ENCODE assay signal across 15 cellular contexts in the genomic region with DNA sequence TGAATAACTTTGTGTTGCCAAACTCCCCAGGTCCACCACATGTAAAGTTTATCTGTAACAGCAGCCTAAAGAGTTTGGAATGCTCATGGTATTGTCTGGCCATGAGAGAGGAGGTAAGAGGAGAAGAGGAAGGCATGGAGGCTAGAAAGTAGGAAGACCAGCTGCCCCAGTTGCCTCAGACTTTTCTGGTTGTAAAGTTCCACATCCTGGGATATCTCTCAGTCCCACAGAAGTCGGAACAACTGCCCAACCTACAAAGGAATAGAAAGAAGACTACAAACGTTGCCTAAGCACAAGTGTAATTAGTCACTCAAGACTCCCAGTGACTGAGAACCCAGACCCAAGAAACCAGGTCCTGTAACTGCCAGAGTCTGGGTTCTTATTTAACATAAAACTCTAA. TPM values are rescaled to one million over a fixed set of nuclear protein-coding genes. Genes with fewer than 3 reads are reported as not detected.
DNase-seq lines count a peak whose midpoint lies in the region; ATAC-seq and TF ChIP-seq lines count a peak whose summit lies in the region.
"Had no signal": no experiment of that assay in that cellular context is flagged by ENCODE, and none has a peak within 500 bp of the region (broad histone marks: within the 10 kb centered on the region; RNA-seq: fewer than 3 reads in every experiment).

No MANE protein-coding gene starts in this region.

- in situ Hi-C loops in Panc1 (cut with HindIII; ENCODE audit: low pct_unique_long_range_greater_than_20kb, low sequenced_read_pairs), result no loop called here

- BruUV-seq in Panc1 (replicated peaks; lab: Mats Ljungman, UMichigan), result no TSS peak

- H3K4me1 ChIP-seq in CD8-positive, alpha-beta memory T cell (ENCODE audit: insufficient read depth, low read length), result peaks cover 8% of the 10 kb centered on the region
- H3K4me1 ChIP-seq in Panc1 (ENCODE audit: control insufficient read depth, insufficient read depth, low read length) (peaks cover 19% of the 10 kb centered on the region), esophagus muscularis mucosa (peaks cover 25 to 84% (median 77%) of the 10 kb centered on the region in 4 donors), prostate gland (replicated peaks) (peaks cover 21% of the 10 kb centered on the region)

- H3K27ac ChIP-seq in CD8-positive, alpha-beta memory T cell (ENCODE audit: low read depth, low read length), result peak overlapping the region; percentile 38
- H3K27ac ChIP-seq in Panc1 (ENCODE audit: low read length) (no peak overlapping the region), esophagus muscularis mucosa (replicated peaks in 1 of 4) (peak overlapping the region; percentile 81 to 85 (median 82)), prostate gland (peak overlapping the region; percentile 20 to 56)
- H3K27ac ChIP-seq: left ventricle myocardium inferior had no signal

- no peaks in the 10 kb centered on the region for H3K27me3 Mint-ChIP-seq in CD8-positive, alpha-beta memory T cell
- H3K27me3 Mint-ChIP-seq in natural killer cell (ENCODE audit: low read depth in 2 of 2), result no peaks in the 10 kb centered on the region
- H3K27me3 Mint-ChIP-seq: activated CD4-positive, alpha-beta memory T cell treated with anti-CD3 and anti-CD28 coated beads for 36 hours had no signal

- no peak for TF ChIP-seq EP300 in esophagus muscularis mucosa (IDR thresholded peaks at IDR 0.05)

- no peaks in the 10 kb centered on the region for H3K9me3 ChIP-seq in CD8-positive, alpha-beta memory T cell (ENCODE audit: low read length)
- no peaks in the 10 kb centered on the region for H3K9me3 ChIP-seq in Panc1 (ENCODE audit: control insufficient read depth, insufficient read depth, low read depth, low read length)
- no peaks in the 10 kb centered on the region for H3K9me3 ChIP-seq in esophagus muscularis mucosa
- H3K9me3 ChIP-seq in prostate gland, result no peaks in the 10 kb centered on the region
- H3K9me3 ChIP-seq: left ventricle myocardium inferior had no signal

- no peak overlapping the region for H3K4me3 Mint-ChIP-seq in CD8-positive, alpha-beta memory T cell
- H3K4me3 Mint-ChIP-seq in natural killer cell, result no peak overlapping the region
- H3K4me3 Mint-ChIP-seq: activated CD4-positive, alpha-beta memory T cell treated with anti-CD3 and anti-CD28 coated beads for 36 hours; CD14-positive monocyte had no signal

- H3K36me3 Mint-ChIP-seq in CD8-positive, alpha-beta memory T cell, result peaks cover 2 to 13% (median 8%) of the 10 kb centered on the region in 3 donors
- H3K36me3 Mint-ChIP-seq in natural killer cell, result no peaks in the 10 kb centered on the region

- no peaks in the 10 kb centered on the region for H3K36me3 ChIP-seq in CD8-positive, alpha-beta memory T cell (ENCODE audit: insufficient read depth, low read length)
- H3K36me3 ChIP-seq in Panc1 (ENCODE audit: control insufficient read depth, insufficient read depth, low read length) (no peaks in the 10 kb centered on the region), esophagus muscularis mucosa (no peaks in the 10 kb centered on the region), prostate gland (no peaks in the 10 kb centered on the region)
- H3K36me3 ChIP-seq: left ventricle myocardium inferior had no signal

- 38% methylated on average over 2 of the region's 2 CpGs for WGBS in esophagus muscularis mucosa
- 60% methylated on average over 2 of the region's 2 CpGs for WGBS in prostate gland

- TF ChIP-seq CTCF in Panc1 (IDR thresholded peaks at IDR 0.05) (no peak), esophagus muscularis mucosa (IDR thresholded peaks at IDR 0.05) (no peak), prostate gland (IDR thresholded peaks at IDR 0.05) (no peak), natural killer cell (IDR thresholded peaks at IDR 0.05) (no peak), GM10266 (IDR thresholded peaks at IDR 0.05; ENCODE audit: control insufficient read depth, insufficient read depth, low read depth, missing control alignments) (no peak)

- H3K4me3 ChIP-seq in CD8-positive, alpha-beta memory T cell (ENCODE audit: low read length), result no peak overlapping the region
- no peak overlapping the region for H3K4me3 ChIP-seq in Panc1 (ENCODE audit: low read depth in 2 of 2, low read length in 2 of 2)
- H3K4me3 ChIP-seq in esophagus muscularis mucosa, result no peak overlapping the region
- H3K4me3 ChIP-seq in prostate gland, result no peak overlapping the region
- H3K4me3 ChIP-seq: left ventricle myocardium inferior had no signal

- no peaks in the 10 kb centered on the region for H3K9me3 Mint-ChIP-seq in CD8-positive, alpha-beta memory T cell
- no peaks in the 10 kb centered on the region for H3K9me3 Mint-ChIP-seq in natural killer cell
- H3K9me3 Mint-ChIP-seq: activated CD4-positive, alpha-beta memory T cell treated with anti-CD3 and anti-CD28 coated beads for 36 hours; CD14-positive monocyte had no signal

- ATAC-seq in Panc1 (0 out of 2 replicates have a peak, but pooled peaks have one; percentile 11), natural killer cell (no peak)

- POLR2A ChIA-PET in CD8-positive, alpha-beta memory T cell (lab: Charles Lee), result no interaction called here
- POLR2A ChIA-PET in Panc1 (lab: Charles Lee), result no interaction called here

- H3K27ac Mint-ChIP-seq in CD8-positive, alpha-beta memory T cell, result peak overlapping the region in 1 of 8 donors; percentile 4
- no peak overlapping the region for H3K27ac Mint-ChIP-seq in natural killer cell
- H3K27ac Mint-ChIP-seq: activated CD4-positive, alpha-beta memory T cell treated with anti-CD3 and anti-CD28 coated beads for 36 hours had no signal

- intact Hi-C loops in Panc1 (cut with micrococcal nuclease; ENCODE audit: unreplicated experiment) (no loop called here), esophagus muscularis mucosa (cut with DNase I) (no loop called here), prostate gland (cut with DNase I) (loop anchor here (2.0 to 5.0 kb wide), 2 partner anchors 33 to 46 kb away; no protein-coding TSS in a partner anchor), natural killer cell (cut with micrococcal nuclease) (no loop called here)

- peaks cover 13 to 22% (median 19%) of the 10 kb centered on the region in 3 donors for H3K4me1 Mint-ChIP-seq in CD8-positive, alpha-beta memory T cell
- peaks cover 31% of the 10 kb centered on the region in 2 donors for H3K4me1 Mint-ChIP-seq in natural killer cell

- no peak for TF ChIP-seq POLR2A in esophagus muscularis mucosa (IDR thresholded peaks at IDR 0.05; ENCODE audit: low read depth)
- TF ChIP-seq POLR2A in prostate gland (IDR thresholded peaks at IDR 0.05), result no peak

- DNase-seq in CD8-positive, alpha-beta memory T cell, result no peak
- DNase-seq in Panc1 (ENCODE audit: low read depth, low spot score) (no peak), esophagus muscularis mucosa (ENCODE audit: extremely low spot score) (no peak), prostate gland (ENCODE audit: low spot score) (no peak), RPMI8226 (no peak), natural killer cell (no peak), GM10266 (ENCODE audit: extremely low spot score) (no peak)
- DNase-seq in activated CD4-positive, CD25-positive, alpha-beta regulatory T cell treated with anti-CD3 and anti-CD28 coated beads, Interleukin-2, amount 50 U/mL, for 72 hours, result no peak
- DNase-seq: activated CD4-positive, alpha-beta memory T cell treated with anti-CD3 and anti-CD28 coated beads for 36 hours; activated naive CD4-positive, alpha-beta T cell treated with Interleukin-2 at 50 U/mL for 16 hours; left ventricle myocardium inferior; NCI-H187; NCI-H82; posterior cingulate gyrus had no signal

- H3K27me3 ChIP-seq in CD8-positive, alpha-beta memory T cell (ENCODE audit: insufficient read depth, low read length, poor library complexity, severe bottlenecking), result no peaks in the 10 kb centered on the region
- H3K27me3 ChIP-seq in Panc1 (ENCODE audit: control insufficient read depth, insufficient read depth, low read length) (no peaks in the 10 kb centered on the region), esophagus muscularis mucosa (no peaks in the 10 kb centered on the region), prostate gland (replicated peaks; ENCODE audit: insufficient read depth) (no peaks in the 10 kb centered on the region)

- CTCF ChIA-PET in CD8-positive, alpha-beta memory T cell (lab: Charles Lee), result no interaction called here
- CTCF ChIA-PET in Panc1 (lab: Charles Lee), result no interaction called here

RNA-seq across cellular contexts. Expression of a gene that starts 47.3 kb away (rescaled TPM):
- total RNA-seq in CD8-positive, alpha-beta memory T cell, result 10 to 100 TPM; 23.9 to 25.0 TPM
- 12.5 TPM for polyA plus RNA-seq in CD8-positive, alpha-beta memory T cell
- total RNA-seq in Panc1 (2021; ENCODE audit: unreplicated experiment) (22.7 TPM), esophagus muscularis mucosa (10 to 100 TPM; 29.2 to 43.4 (median 37.1) TPM), prostate gland (10 to 100 TPM; 34.1 to 42.0 TPM), natural killer cell (10 to 100 TPM; 45.9 to 54.6 (median 52.5) TPM)
- polyA plus RNA-seq in Panc1 (2012; ENCODE audit: insufficient read length), result 7.2 TPM
